Comparison of ENCODE assay signal across 33 cellular contexts in genomic region chr12:60174476-60174875, GRCh38.
A peak's percentile ranks its signal among the peaks of the same experiment; 100 is the strongest.
DNase-seq lines count a peak whose midpoint lies in the region; ATAC-seq, FAIRE-seq and TF ChIP-seq lines count a peak whose summit lies in the region.
"Had no signal": no experiment of that assay in that cellular context is flagged by ENCODE, and none has a peak within 500 bp of the region (broad histone marks: within the 10 kb centered on the region; RNA-seq: fewer than 3 reads in every experiment).

No MANE protein-coding gene starts in this region.

- H3F3A ChIP-seq in SK-N-SH (replicated peaks; ENCODE audit: insufficient read depth): no peaks in the 10 kb centered on the region

- H3K4me3 Mint-ChIP-seq in astrocyte (ENCODE audit: unreplicated experiment) (no peak overlapping the region), mesothelial cell of epicardium (no peak overlapping the region)
- no peak overlapping the region for H3K4me3 Mint-ChIP-seq in CD4-positive, alpha-beta T cell
- H3K4me3 Mint-ChIP-seq: activated CD4-positive, alpha-beta T cell treated with anti-CD3 and anti-CD28 coated beads, Interleukin-2, amount 10 ng/mL, durations not matched to agents 24 days and 14 days; activated naive CD4-positive, alpha-beta T cell treated with anti-CD3 and anti-CD28 coated beads, Interleukin-2, amount 50 U/mL, for 24 hours; dendritic cell treated with granulocyte-macrophage colony-stimulating factor and Interleukin-4, amounts not matched to agents 40 ng/mL and 50 ng/mL, for 4 days; H9; neural progenitor cell; WTC11 had no signal

- no peak for ATAC-seq in SK-N-SH treated with all-trans-retinoic acid at 6 μM for 48 hours
- no peak for ATAC-seq in CD4-positive, alpha-beta T cell (ENCODE audit: poor library complexity)
- ATAC-seq: left lung, Panc1, upper lobe of right lung, WTC11 had no signal

- H3K4me1 Mint-ChIP-seq in astrocyte (ENCODE audit: low read depth, unreplicated experiment) (peaks cover 9% of the 10 kb centered on the region), mesothelial cell of epicardium (no peaks in the 10 kb centered on the region)
- no peaks in the 10 kb centered on the region for H3K4me1 Mint-ChIP-seq in CD4-positive, alpha-beta T cell (ENCODE audit: low read depth)
- H3K4me1 Mint-ChIP-seq: activated CD4-positive, alpha-beta T cell treated with anti-CD3 and anti-CD28 coated beads, Interleukin-2, amount 10 ng/mL, durations not matched to agents 24 days and 14 days; activated naive CD4-positive, alpha-beta T cell treated with anti-CD3 and anti-CD28 coated beads, Interleukin-2, amount 50 U/mL, for 24 hours; H9; WTC11 had no signal

- H3K9me3 Mint-ChIP-seq in astrocyte (ENCODE audit: unreplicated experiment): no peaks in the 10 kb centered on the region
- no peaks in the 10 kb centered on the region for H3K9me3 Mint-ChIP-seq in mesothelial cell of epicardium
- H3K9me3 Mint-ChIP-seq in CD4-positive, alpha-beta T cell: no peaks in the 10 kb centered on the region
- H3K9me3 Mint-ChIP-seq: activated CD4-positive, alpha-beta T cell treated with anti-CD3 and anti-CD28 coated beads, Interleukin-2, amount 10 ng/mL, durations not matched to agents 24 days and 14 days; activated naive CD4-positive, alpha-beta T cell treated with anti-CD3 and anti-CD28 coated beads, Interleukin-2, amount 50 U/mL, for 24 hours; dendritic cell treated with granulocyte-macrophage colony-stimulating factor and Interleukin-4, amounts not matched to agents 40 ng/mL and 50 ng/mL, for 4 days; H9; neural progenitor cell; WTC11 had no signal

- H3K27me3 Mint-ChIP-seq in astrocyte (ENCODE audit: low read depth, unreplicated experiment): no peaks in the 10 kb centered on the region
- H3K27me3 Mint-ChIP-seq in mesothelial cell of epicardium (ENCODE audit: low read depth): no peaks in the 10 kb centered on the region
- H3K27me3 Mint-ChIP-seq in CD4-positive, alpha-beta T cell: no peaks in the 10 kb centered on the region
- H3K27me3 Mint-ChIP-seq: activated CD4-positive, alpha-beta T cell treated with anti-CD3 and anti-CD28 coated beads, Interleukin-2, amount 10 ng/mL, durations not matched to agents 24 days and 14 days; activated naive CD4-positive, alpha-beta T cell treated with anti-CD3 and anti-CD28 coated beads, Interleukin-2, amount 50 U/mL, for 24 hours; dendritic cell treated with granulocyte-macrophage colony-stimulating factor and Interleukin-4, amounts not matched to agents 40 ng/mL and 50 ng/mL, for 4 days had no signal

- H3K79me2 ChIP-seq in SK-N-SH (ENCODE audit: insufficient read depth) (no peaks in the 10 kb centered on the region), astrocyte (ENCODE audit: insufficient read depth, low read length) (no peaks in the 10 kb centered on the region)
- H3K79me2 ChIP-seq: parathyroid adenoma had no signal

- H3K36me3 ChIP-seq in SK-N-SH (replicated peaks in 1 of 2; ENCODE audit: control insufficient read depth in 1 of 2, insufficient read depth in 2 of 2, low read length in 1 of 2): no peaks in the 10 kb centered on the region
- H3K36me3 ChIP-seq in astrocyte (ENCODE audit: insufficient read depth, low read length): no peaks in the 10 kb centered on the region
- H3K36me3 ChIP-seq: left lung, neural progenitor cell, upper lobe of right lung had no signal

- POLR2A ChIA-PET in SK-N-SH (lab: Yijun Ruan, JAX): no interaction called here
- POLR2A ChIA-PET in CD4-positive, alpha-beta T cell (lab: Charles Lee): no interaction called here

- CTCF ChIA-PET in SK-N-SH (lab: Yijun Ruan, JAX): no interaction called here
- CTCF ChIA-PET in CD4-positive, alpha-beta T cell (lab: Charles Lee): no interaction called here

- intact Hi-C loops in CD4-positive, alpha-beta T cell (cut with DNase I, micrococcal nuclease): no loop called here

- no peak overlapping the region for H3K27ac Mint-ChIP-seq in astrocyte (ENCODE audit: unreplicated experiment)
- H3K27ac Mint-ChIP-seq in mesothelial cell of epicardium: no peak overlapping the region
- no peak overlapping the region for H3K27ac Mint-ChIP-seq in CD4-positive, alpha-beta T cell
- H3K27ac Mint-ChIP-seq: activated CD4-positive, alpha-beta T cell treated with anti-CD3 and anti-CD28 coated beads, Interleukin-2, amount 10 ng/mL, durations not matched to agents 24 days and 14 days; activated naive CD4-positive, alpha-beta T cell treated with anti-CD3 and anti-CD28 coated beads, Interleukin-2, amount 50 U/mL, for 24 hours; dendritic cell treated with granulocyte-macrophage colony-stimulating factor and Interleukin-4, amounts not matched to agents 40 ng/mL and 50 ng/mL, for 4 days; H9; neural progenitor cell; WTC11 had no signal

- H3K9me3 ChIP-seq in SK-N-SH (no peaks in the 10 kb centered on the region), astrocyte (ENCODE audit: insufficient read depth, low read depth, low read length) (no peaks in the 10 kb centered on the region)
- H3K9me3 ChIP-seq in CD4-positive, alpha-beta T cell (ENCODE audit: control insufficient read depth, low read length): no peaks in the 10 kb centered on the region
- H3K9me3 ChIP-seq: left lung, upper lobe of right lung had no signal

- H3K27me3 ChIP-seq in SK-N-SH (ENCODE audit: insufficient read depth) (no peaks in the 10 kb centered on the region), astrocyte (ENCODE audit: insufficient read depth, low read length) (no peaks in the 10 kb centered on the region)
- no peaks in the 10 kb centered on the region for H3K27me3 ChIP-seq in CD4-positive, alpha-beta T cell (ENCODE audit: control insufficient read depth, insufficient read depth, low read length)
- H3K27me3 ChIP-seq: left lung, neural progenitor cell, upper lobe of right lung had no signal

- H3K9ac ChIP-seq in SK-N-SH: no peak overlapping the region
- H3K9ac ChIP-seq in astrocyte (ENCODE audit: low read length): no peak overlapping the region
- H3K9ac ChIP-seq: neural progenitor cell, parathyroid adenoma had no signal

- no peaks in the 10 kb centered on the region; a peak in 1 of 4 replicates for H3K4me1 ChIP-seq in SK-N-SH (ENCODE audit: control insufficient read depth in 1 of 2, insufficient read depth in 2 of 2, low read depth in 1 of 2, low read length in 1 of 2)
- peaks cover 15% of the 10 kb centered on the region for H3K4me1 ChIP-seq in astrocyte (ENCODE audit: insufficient read depth, low read length)
- H3K4me1 ChIP-seq: left lung, neural progenitor cell, parathyroid adenoma, upper lobe of right lung had no signal

- H3K27ac ChIP-seq in SK-N-SH (ENCODE audit: low read depth in 2 of 2, low read length in 1 of 2) (no peak overlapping the region), astrocyte (ENCODE audit: low read depth, low read length) (no peak overlapping the region)
- H3K27ac ChIP-seq in CD4-positive, alpha-beta T cell (ENCODE audit: low read depth, low read length): no peak overlapping the region
- H3K27ac ChIP-seq: 22Rv1, left lung, neural progenitor cell, parathyroid adenoma, upper lobe of right lung had no signal

- H3K36me3 Mint-ChIP-seq in astrocyte (ENCODE audit: low read depth, unreplicated experiment) (no peaks in the 10 kb centered on the region), mesothelial cell of epicardium (no peaks in the 10 kb centered on the region)
- no peaks in the 10 kb centered on the region for H3K36me3 Mint-ChIP-seq in CD4-positive, alpha-beta T cell (ENCODE audit: low read depth)
- H3K36me3 Mint-ChIP-seq: activated naive CD4-positive, alpha-beta T cell treated with anti-CD3 and anti-CD28 coated beads, Interleukin-2, amount 50 U/mL, for 24 hours; neural progenitor cell; WTC11 had no signal

- no peaks in the 10 kb centered on the region for H3K9me2 ChIP-seq in SK-N-SH

- FAIRE-seq in astrocyte (lab: Jason Lieb, UNC): peak; percentile 76
- FAIRE-seq: GM18507 had no signal

- TF ChIP-seq EP300 in SK-N-SH (IDR thresholded peaks at IDR 0.05; ENCODE audit: borderline replicate concordance in 1 of 2, low read depth in 1 of 2, low read length in 1 of 2): no peak

- H2AFZ ChIP-seq in SK-N-SH (ENCODE audit: low read depth): 0 out of 2 replicates have a peak overlapping the region, but pooled peaks have one; percentile 34
- H2AFZ ChIP-seq in astrocyte (ENCODE audit: low read depth, low read length): no peak overlapping the region
- H2AFZ ChIP-seq: neural progenitor cell, parathyroid adenoma had no signal

- TF ChIP-seq CTCF in SK-N-SH (IDR thresholded peaks at IDR 0.05): no peak
- no peak for TF ChIP-seq CTCF in astrocyte (IDR thresholded peaks at IDR 0.05; ENCODE audit: insufficient read depth, low read depth, low read length)
- no peak for TF ChIP-seq CTCF in mesothelial cell of epicardium (IDR thresholded peaks at IDR 0.05; ENCODE audit: unreplicated experiment)
- TF ChIP-seq CTCF in CD4-positive, alpha-beta T cell (IDR thresholded peaks at IDR 0.05): no peak

- H3K4me2 ChIP-seq in SK-N-SH: no peak overlapping the region
- H3K4me2 ChIP-seq in astrocyte (ENCODE audit: low read length): peak overlapping the region; percentile 24
- H3K4me2 ChIP-seq: neural progenitor cell, smooth muscle cell had no signal

- no peak for TF ChIP-seq RAD21 in SK-N-SH (IDR thresholded peaks at IDR 0.05; ENCODE audit: low read length)

- H4K20me1 ChIP-seq in SK-N-SH (ENCODE audit: insufficient read depth): no peaks in the 10 kb centered on the region
- no peaks in the 10 kb centered on the region for H4K20me1 ChIP-seq in astrocyte (ENCODE audit: insufficient read depth, low read length)

- no peak for DNase-seq in SK-N-SH
- peak; percentile 70 for DNase-seq in astrocyte (ENCODE audit: low read depth)
- DNase-seq in fibroblast of gingiva (ENCODE audit: low read depth): peak; percentile 7
- peak; percentile 17 for DNase-seq in stromal cell of bone marrow (ENCODE audit: low read depth)
- DNase-seq in mesothelial cell of epicardium (ENCODE audit: low spot score in 2 of 2, unreplicated experiment in 2 of 2): no peak
- no peak for DNase-seq in CD4-positive, alpha-beta T cell
- no peak for DNase-seq in UCSD-AML1 (lab: John Stamatoyannopoulos, UW; ENCODE audit: unreplicated experiment)
- DNase-seq: activated CD4-positive, alpha-beta T cell treated with anti-CD3 and anti-CD28 coated beads, Interleukin-2, amount 10 ng/mL, durations not matched to agents 24 days and 14 days; activated CD8-positive, alpha-beta memory T cell treated with anti-CD3 and anti-CD28 coated beads for 24 hours; activated T-cell treated with anti-CD3 and anti-CD28 coated beads for 4 hours; amygdala; central memory CD4-positive, alpha-beta T cell; H9; islet precursor cell; left lung; mesendoderm; NCI-H1048; NCI-H1694; retina; SHP77 treated with DMSO at 0.1 percent for 48 hours; stimulated activated naive CD4-positive, alpha-beta T cell treated with Interleukin-2 at 50 U/mL for 16 hours; T-helper 9 cell; upper lobe of right lung had no signal

- H3K4me3 ChIP-seq in SK-N-SH (ENCODE audit: low read depth in 2 of 2, low read length in 1 of 2) (no peak overlapping the region), astrocyte (ENCODE audit: insufficient read depth, low read depth, low read length) (no peak overlapping the region)
- H3K4me3 ChIP-seq: left lung, neural progenitor cell, smooth muscle cell, upper lobe of right lung had no signal

TF ChIP-seq in SK-N-SH treated with all-trans-retinoic acid at 6 μM for 48 hours, 23 proteins besides CTCF, POLR2A, EP300 and RAD21 (continues in another document):
- no peak for TF ChIP-seq ISL1 (CRISPR knock-in tag; IDR thresholded peaks at IDR 0.05)
- no peak for TF ChIP-seq RARB (CRISPR knock-in tag; IDR thresholded peaks at IDR 0.05)

Comparison
In these comparisons a context has a peak if more than half of its experiments do, and no peak if none do; other contexts are left out.
1. DNase-seq: peak in astrocyte (single experiment), fibroblast of gingiva (single experiment) and stromal cell of bone marrow (single experiment); none in SK-N-SH (single experiment), mesothelial cell of epicardium (0 of 2), CD4-positive, alpha-beta T cell (0 of 10) and UCSD-AML1 (single experiment).